14 cellular contexts compared by ENCODE assay signal in genomic region chr19:21439372-21439771, GRCh38. TPM values are rescaled to one million over a fixed set of nuclear protein-coding genes. Genes with fewer than 3 reads are reported as not detected.
A peak's percentile ranks its signal among the peaks of the same experiment; 100 is the strongest.
DNase-seq lines count a peak whose midpoint lies in the region; ATAC-seq, FAIRE-seq and TF ChIP-seq lines count a peak whose summit lies in the region.
"Had no signal": no experiment of that assay in that cellular context is flagged by ENCODE, and none has a peak within 500 bp of the region (broad histone marks: within the 10 kb centered on the region; RNA-seq: fewer than 3 reads in every experiment).

No MANE protein-coding gene starts in this region.

- no peak for FAIRE-seq in urothelium cell line (lab: Jason Lieb, UNC)

- H3K36me3 ChIP-seq in body of pancreas (replicated peaks in 1 of 2; ENCODE audit: insufficient read depth in 1 of 2, low read depth in 2 of 2): no peaks in the 10 kb centered on the region
- no peaks in the 10 kb centered on the region for H3K36me3 ChIP-seq in thyroid gland
- H3K36me3 ChIP-seq in HAP-1 (replicated peaks): no peaks in the 10 kb centered on the region

- H3K9me3 ChIP-seq in body of pancreas: no peaks in the 10 kb centered on the region
- H3K9me3 ChIP-seq in thyroid gland: no peaks in the 10 kb centered on the region
- H3K9me3 ChIP-seq in HAP-1: no peaks in the 10 kb centered on the region
- H3K9me3 ChIP-seq: SK-N-SH had no signal

- H3K27ac ChIP-seq in body of pancreas (peak overlapping the region; percentile 69 to 82 (median 74)), thyroid gland (peak overlapping the region in 2 of 3 donors; percentile 10 to 41)
- H3K27ac ChIP-seq: parathyroid adenoma had no signal

- H3K4me3 ChIP-seq in body of pancreas (no peak overlapping the region), thyroid gland (replicated peaks in 1 of 3) (no peak overlapping the region), HAP-1 (no peak overlapping the region)

- no peaks in the 10 kb centered on the region for H3K27me3 ChIP-seq in body of pancreas
- no peaks in the 10 kb centered on the region for H3K27me3 ChIP-seq in thyroid gland
- H3K27me3 ChIP-seq in HAP-1 (ENCODE audit: low read depth): no peaks in the 10 kb centered on the region

- in situ Hi-C loops in HAP-1 (cut with MboI; ENCODE audit: low sequenced_read_pairs): no loop called here

- no peak for TF ChIP-seq CTCF in body of pancreas (IDR thresholded peaks at IDR 0.05)
- TF ChIP-seq CTCF in thyroid gland (IDR thresholded peaks at IDR 0.05): no peak

- 8 to 30% methylated on average over 3 of the region's 3 CpGs for WGBS in body of pancreas, 2 donors
- 49 to 82% methylated on average over 3 of the region's 3 CpGs for WGBS in thyroid gland, 2 donors

- peaks cover 70% of the 10 kb centered on the region for H3K4me1 ChIP-seq in body of pancreas
- H3K4me1 ChIP-seq in thyroid gland: no peaks in the 10 kb centered on the region
- no peaks in the 10 kb centered on the region for H3K4me1 ChIP-seq in HAP-1
- H3K4me1 ChIP-seq: parathyroid adenoma had no signal

- DNase-seq in MV-4-11 (lab: John Stamatoyannopoulos, UW): peak; percentile 84
- peak; percentile 52 to 82 (median 72) for DNase-seq in body of pancreas
- peak; percentile 81 for DNase-seq in iris pigment epithelial cell (ENCODE audit: low read depth)
- DNase-seq in thyroid gland: peak in 1 of 2 donors; percentile 11
- no peak for DNase-seq in urothelium cell line (ENCODE audit: low spot score)
- DNase-seq in HAP-1 (ENCODE audit: low spot score in 2 of 2): no peak
- no peak for DNase-seq in NCI-H82 (lab: John Stamatoyannopoulos, UW)
- DNase-seq: activated CD8-positive, alpha-beta memory T cell treated with anti-CD3 and anti-CD28 coated beads, Interleukin-2, amount 10 ng/mL, durations not matched to agents 7 days and 5 days; activated naive CD4-positive, alpha-beta T cell treated with anti-CD3 and anti-CD28 coated beads for 36 hours; H7; KG1; NCI-H187 treated with DMSO at 0.1 percent for 48 hours; SK-N-SH had no signal

- intact Hi-C loops in body of pancreas (cut with DNase I): no loop called here
- intact Hi-C loops in thyroid gland (cut with DNase I): no loop called here

- peak; percentile 84 for ATAC-seq in body of pancreas
- ATAC-seq: activated CD8-positive, alpha-beta memory T cell treated with anti-CD3 and anti-CD28 coated beads, Interleukin-2, amount 10 ng/mL, durations not matched to agents 7 days and 5 days had no signal

- TF ChIP-seq POLR2A in body of pancreas (IDR thresholded peaks at IDR 0.05) (no peak), thyroid gland (IDR thresholded peaks at IDR 0.05) (no peak)

RNA-seq across cellular contexts. Expression of gene ZNF493, which starts 42.4 kb away (rescaled TPM):
- total RNA-seq in body of pancreas: 10 to 100 TPM; 36.6 to 50.1 TPM
- total RNA-seq in thyroid gland: 10 to 100 TPM; 65.7 to 92.3 (median 77.8) TPM

Comparison
In these comparisons a context has a peak if more than half of its experiments do, and no peak if none do; other contexts are left out.
1. DNase-seq: peak in MV-4-11 (single experiment), body of pancreas (4 of 4) and iris pigment epithelial cell (single experiment); none in urothelium cell line (single experiment), HAP-1 (0 of 2) and NCI-H82 (single experiment).